In genomic region chr9:121838757-121839669, GRCh38 we compare ENCODE assay signal across 2 cellular contexts.
TF ChIP-seq lines count a peak whose summit lies in the region.

No MANE protein-coding gene starts in this region.

TF ChIP-seq in HCT116, 20 proteins besides CTCF, POLR2A, EP300 and RAD21 (continued from another document):
- no peak for TF ChIP-seq YY1 (IDR thresholded peaks at IDR 0.05; ENCODE audit: extremely low read depth, insufficient replicate concordance, low read depth, low read length)
- no peak for TF ChIP-seq EZH2phosphoT487 (IDR thresholded peaks at IDR 0.05; ENCODE audit: borderline replicate concordance)
- no peak for TF ChIP-seq SIN3A (IDR thresholded peaks at IDR 0.05; ENCODE audit: low read depth)
- TF ChIP-seq ZNF274 (IDR thresholded peaks at IDR 0.05; ENCODE audit: low read depth, low read length), result no peak
- TF ChIP-seq ZFX (IDR thresholded peaks at IDR 0.05), result no peak
- TF ChIP-seq SRF (IDR thresholded peaks at IDR 0.05; ENCODE audit: low read depth), result no peak
- TF ChIP-seq, protein P1, sequence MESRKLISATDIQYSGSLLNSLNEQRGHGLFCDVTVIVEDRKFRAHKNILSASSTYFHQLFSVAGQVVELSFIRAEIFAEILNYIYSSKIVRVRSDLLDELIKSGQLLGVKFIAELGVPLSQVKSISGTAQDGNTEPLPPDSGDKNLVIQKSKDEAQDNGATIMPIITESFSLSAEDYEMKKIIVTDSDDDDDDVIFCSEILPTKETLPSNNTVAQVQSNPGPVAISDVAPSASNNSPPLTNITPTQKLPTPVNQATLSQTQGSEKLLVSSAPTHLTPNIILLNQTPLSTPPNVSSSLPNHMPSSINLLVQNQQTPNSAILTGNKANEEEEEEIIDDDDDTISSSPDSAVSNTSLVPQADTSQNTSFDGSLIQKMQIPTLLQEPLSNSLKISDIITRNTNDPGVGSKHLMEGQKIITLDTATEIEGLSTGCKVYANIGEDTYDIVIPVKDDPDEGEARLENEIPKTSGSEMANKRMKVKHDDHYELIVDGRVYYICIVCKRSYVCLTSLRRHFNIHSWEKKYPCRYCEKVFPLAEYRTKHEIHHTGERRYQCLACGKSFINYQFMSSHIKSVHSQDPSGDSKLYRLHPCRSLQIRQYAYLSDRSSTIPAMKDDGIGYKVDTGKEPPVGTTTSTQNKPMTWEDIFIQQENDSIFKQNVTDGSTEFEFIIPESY (IDR thresholded peaks at IDR 0.05; ENCODE audit: extremely low read depth, insufficient replicate concordance, low read length), result no peak
- TF ChIP-seq CBX3 (IDR thresholded peaks at IDR 0.05; ENCODE audit: low read depth), result no peak
- TF ChIP-seq, protein P2, sequence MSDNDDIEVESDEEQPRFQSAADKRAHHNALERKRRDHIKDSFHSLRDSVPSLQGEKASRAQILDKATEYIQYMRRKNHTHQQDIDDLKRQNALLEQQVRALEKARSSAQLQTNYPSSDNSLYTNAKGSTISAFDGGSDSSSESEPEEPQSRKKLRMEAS (IDR thresholded peaks at IDR 0.05), result no peak
- TF ChIP-seq, protein P3, sequence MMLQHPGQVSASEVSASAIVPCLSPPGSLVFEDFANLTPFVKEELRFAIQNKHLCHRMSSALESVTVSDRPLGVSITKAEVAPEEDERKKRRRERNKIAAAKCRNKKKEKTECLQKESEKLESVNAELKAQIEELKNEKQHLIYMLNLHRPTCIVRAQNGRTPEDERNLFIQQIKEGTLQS (IDR thresholded peaks at IDR 0.05), result no peak

TF ChIP-seq in neural cell, 6 proteins besides CTCF, POLR2A, EP300 and RAD21 (continued from another document):
- TF ChIP-seq SMC3 (conservative IDR thresholded peaks at IDR 0.05; ENCODE audit: poor library complexity), result no peak
- no peak for TF ChIP-seq REST (IDR thresholded peaks at IDR 0.05; ENCODE audit: borderline replicate concordance)
